ENCODE assay signal across 1 cellular context in the genomic region with DNA sequence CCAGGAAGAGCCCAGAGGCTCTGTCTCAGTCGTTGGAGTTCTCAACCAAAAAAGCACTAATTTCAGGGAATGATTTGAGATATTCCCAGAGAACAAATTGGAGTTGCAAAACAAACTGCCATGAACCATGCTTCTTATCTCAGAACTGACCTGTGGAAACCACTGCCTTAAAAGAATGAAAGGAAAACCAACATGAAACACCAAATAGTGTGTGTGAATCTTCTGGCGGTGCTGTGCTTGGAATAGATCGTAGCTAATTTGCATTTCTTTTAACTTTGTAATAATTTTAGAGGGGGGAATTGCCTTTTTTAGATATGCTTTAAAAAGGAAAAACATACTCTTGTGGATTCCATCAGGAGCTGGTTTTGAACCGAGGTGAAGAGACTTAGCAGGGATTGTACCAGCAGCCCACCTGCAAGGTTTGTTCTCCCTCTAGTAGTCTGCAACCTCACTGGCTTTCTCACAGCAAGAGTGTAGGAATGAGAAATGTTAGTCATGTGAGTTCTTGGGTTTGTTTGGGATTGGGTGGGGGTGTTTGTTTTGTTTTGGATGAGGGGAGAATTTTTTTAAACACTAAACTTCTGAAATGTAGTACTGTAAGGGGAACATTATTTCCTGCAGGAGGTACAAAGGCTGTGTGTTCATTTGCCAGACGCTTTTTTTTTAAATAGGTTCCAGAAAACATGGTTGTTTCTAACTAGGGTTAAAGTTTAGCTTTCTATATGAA.
TF ChIP-seq lines count a peak whose summit lies in the region.

No MANE protein-coding gene starts in this region.

TF ChIP-seq in HepG2, 621 proteins besides CTCF, POLR2A, EP300 and RAD21 (continued from another document and continues in another):
- no peak for TF ChIP-seq CBFB (CRISPR knock-in tag; IDR thresholded peaks at IDR 0.05)
- TF ChIP-seq ZNF282 (IDR thresholded peaks at IDR 0.05; ENCODE audit: partially characterized antibody), result no peak
- no peak for TF ChIP-seq JUNB (CRISPR knock-in tag; IDR thresholded peaks at IDR 0.05; ENCODE audit: borderline replicate concordance)
- no peak for TF ChIP-seq ZNF205 (CRISPR knock-in tag; IDR thresholded peaks at IDR 0.05)
- TF ChIP-seq, protein P1, sequence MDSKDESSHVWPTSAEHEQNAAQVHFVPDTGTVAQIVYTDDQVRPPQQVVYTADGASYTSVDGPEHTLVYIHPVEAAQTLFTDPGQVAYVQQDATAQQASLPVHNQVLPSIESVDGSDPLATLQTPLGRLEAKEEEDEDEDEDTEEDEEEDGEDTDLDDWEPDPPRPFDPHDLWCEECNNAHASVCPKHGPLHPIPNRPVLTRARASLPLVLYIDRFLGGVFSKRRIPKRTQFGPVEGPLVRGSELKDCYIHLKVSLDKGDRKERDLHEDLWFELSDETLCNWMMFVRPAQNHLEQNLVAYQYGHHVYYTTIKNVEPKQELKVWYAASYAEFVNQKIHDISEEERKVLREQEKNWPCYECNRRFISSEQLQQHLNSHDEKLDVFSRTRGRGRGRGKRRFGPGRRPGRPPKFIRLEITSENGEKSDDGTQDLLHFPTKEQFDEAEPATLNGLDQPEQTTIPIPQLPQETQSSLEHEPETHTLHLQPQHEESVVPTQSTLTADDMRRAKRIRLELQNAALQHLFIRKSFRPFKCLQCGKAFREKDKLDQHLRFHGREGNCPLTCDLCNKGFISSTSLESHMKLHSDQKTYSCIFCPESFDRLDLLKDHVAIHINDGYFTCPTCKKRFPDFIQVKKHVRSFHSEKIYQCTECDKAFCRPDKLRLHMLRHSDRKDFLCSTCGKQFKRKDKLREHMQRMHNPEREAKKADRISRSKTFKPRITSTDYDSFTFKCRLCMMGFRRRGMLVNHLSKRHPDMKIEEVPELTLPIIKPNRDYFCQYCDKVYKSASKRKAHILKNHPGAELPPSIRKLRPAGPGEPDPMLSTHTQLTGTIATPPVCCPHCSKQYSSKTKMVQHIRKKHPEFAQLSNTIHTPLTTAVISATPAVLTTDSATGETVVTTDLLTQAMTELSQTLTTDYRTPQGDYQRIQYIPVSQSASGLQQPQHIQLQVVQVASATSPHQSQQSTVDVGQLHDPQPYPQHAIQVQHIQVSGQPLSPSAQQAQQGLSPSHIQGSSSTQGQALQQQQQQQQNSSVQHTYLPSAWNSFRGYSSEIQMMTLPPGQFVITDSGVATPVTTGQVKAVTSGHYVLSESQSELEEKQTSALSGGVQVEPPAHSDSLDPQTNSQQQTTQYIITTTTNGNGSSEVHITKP (CRISPR knock-in tag; IDR thresholded peaks at IDR 0.05; ENCODE audit: low read depth), result no peak
- TF ChIP-seq ELF4 (CRISPR knock-in tag; IDR thresholded peaks at IDR 0.05; ENCODE audit: borderline replicate concordance), result no peak
- TF ChIP-seq RFXANK (CRISPR knock-in tag; IDR thresholded peaks at IDR 0.05), result no peak
- no peak for TF ChIP-seq FOXA1 (IDR thresholded peaks at IDR 0.05)
- TF ChIP-seq FOXA1 (CRISPR knock-in tag; IDR thresholded peaks at IDR 0.05), result 0 out of 2 replicates have a peak, but pooled peaks have one; percentile 4
- TF ChIP-seq, protein P2, sequence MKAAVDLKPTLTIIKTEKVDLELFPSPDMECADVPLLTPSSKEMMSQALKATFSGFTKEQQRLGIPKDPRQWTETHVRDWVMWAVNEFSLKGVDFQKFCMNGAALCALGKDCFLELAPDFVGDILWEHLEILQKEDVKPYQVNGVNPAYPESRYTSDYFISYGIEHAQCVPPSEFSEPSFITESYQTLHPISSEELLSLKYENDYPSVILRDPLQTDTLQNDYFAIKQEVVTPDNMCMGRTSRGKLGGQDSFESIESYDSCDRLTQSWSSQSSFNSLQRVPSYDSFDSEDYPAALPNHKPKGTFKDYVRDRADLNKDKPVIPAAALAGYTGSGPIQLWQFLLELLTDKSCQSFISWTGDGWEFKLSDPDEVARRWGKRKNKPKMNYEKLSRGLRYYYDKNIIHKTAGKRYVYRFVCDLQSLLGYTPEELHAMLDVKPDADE (CRISPR knock-in tag; IDR thresholded peaks at IDR 0.05), result no peak
- TF ChIP-seq, protein P3, sequence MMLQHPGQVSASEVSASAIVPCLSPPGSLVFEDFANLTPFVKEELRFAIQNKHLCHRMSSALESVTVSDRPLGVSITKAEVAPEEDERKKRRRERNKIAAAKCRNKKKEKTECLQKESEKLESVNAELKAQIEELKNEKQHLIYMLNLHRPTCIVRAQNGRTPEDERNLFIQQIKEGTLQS (CRISPR knock-in tag; IDR thresholded peaks at IDR 0.05), result no peak
- TF ChIP-seq, protein P4, sequence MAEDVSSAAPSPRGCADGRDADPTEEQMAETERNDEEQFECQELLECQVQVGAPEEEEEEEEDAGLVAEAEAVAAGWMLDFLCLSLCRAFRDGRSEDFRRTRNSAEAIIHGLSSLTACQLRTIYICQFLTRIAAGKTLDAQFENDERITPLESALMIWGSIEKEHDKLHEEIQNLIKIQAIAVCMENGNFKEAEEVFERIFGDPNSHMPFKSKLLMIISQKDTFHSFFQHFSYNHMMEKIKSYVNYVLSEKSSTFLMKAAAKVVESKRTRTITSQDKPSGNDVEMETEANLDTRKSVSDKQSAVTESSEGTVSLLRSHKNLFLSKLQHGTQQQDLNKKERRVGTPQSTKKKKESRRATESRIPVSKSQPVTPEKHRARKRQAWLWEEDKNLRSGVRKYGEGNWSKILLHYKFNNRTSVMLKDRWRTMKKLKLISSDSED (CRISPR knock-in tag; IDR thresholded peaks at IDR 0.05), result no peak
- no peak for TF ChIP-seq ZNF253 (CRISPR knock-in tag; IDR thresholded peaks at IDR 0.05; ENCODE audit: borderline replicate concordance)
- TF ChIP-seq, protein P5, sequence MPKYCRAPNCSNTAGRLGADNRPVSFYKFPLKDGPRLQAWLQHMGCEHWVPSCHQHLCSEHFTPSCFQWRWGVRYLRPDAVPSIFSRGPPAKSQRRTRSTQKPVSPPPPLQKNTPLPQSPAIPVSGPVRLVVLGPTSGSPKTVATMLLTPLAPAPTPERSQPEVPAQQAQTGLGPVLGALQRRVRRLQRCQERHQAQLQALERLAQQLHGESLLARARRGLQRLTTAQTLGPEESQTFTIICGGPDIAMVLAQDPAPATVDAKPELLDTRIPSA (CRISPR knock-in tag; IDR thresholded peaks at IDR 0.05; ENCODE audit: borderline replicate concordance), result no peak
- TF ChIP-seq DNMT3B (CRISPR knock-in tag; conservative IDR thresholded peaks at IDR 0.05), result no peak
- no peak for TF ChIP-seq ZNF235 (CRISPR knock-in tag; IDR thresholded peaks at IDR 0.05; ENCODE audit: borderline replicate concordance)
- TF ChIP-seq, protein P6, sequence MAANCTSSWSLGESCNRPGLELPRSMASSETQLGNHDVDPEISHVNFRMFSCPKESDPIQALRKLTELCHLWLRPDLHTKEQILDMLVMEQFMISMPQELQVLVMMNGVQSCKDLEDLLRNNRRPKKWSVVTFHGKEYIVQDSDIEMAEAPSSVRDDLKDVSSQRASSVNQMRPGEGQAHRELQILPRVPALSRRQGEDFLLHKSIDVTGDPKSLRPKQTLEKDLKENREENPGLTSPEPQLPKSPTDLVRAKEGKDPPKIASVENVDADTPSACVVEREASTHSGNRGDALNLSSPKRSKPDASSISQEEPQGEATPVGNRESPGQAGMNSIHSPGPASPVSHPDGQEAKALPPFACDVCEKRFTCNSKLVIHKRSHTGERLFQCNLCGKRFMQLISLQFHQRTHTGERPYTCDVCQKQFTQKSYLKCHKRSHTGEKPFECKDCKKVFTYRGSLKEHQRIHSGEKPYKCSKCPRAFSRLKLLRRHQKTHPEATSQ (CRISPR knock-in tag; IDR thresholded peaks at IDR 0.05; ENCODE audit: borderline replicate concordance), result no peak
- TF ChIP-seq GTF3A (CRISPR knock-in tag; conservative IDR thresholded peaks at IDR 0.05), result no peak
- no peak for TF ChIP-seq ZNF546 (CRISPR knock-in tag; conservative IDR thresholded peaks at IDR 0.05)
- 0 out of 2 replicates have a peak, but pooled peaks have one; percentile 29 for TF ChIP-seq DPF2 (CRISPR knock-in tag; IDR thresholded peaks at IDR 0.05; ENCODE audit: borderline replicate concordance, low read depth)
- TF ChIP-seq ZNF652 (CRISPR knock-in tag; IDR thresholded peaks at IDR 0.05; ENCODE audit: borderline replicate concordance, low read depth), result no peak
- TF ChIP-seq FOXP1 (IDR thresholded peaks at IDR 0.05), result no peak
- TF ChIP-seq FOXP1 (CRISPR knock-in tag; IDR thresholded peaks at IDR 0.05), result peak; percentile 90
- no peak for TF ChIP-seq ISX (CRISPR knock-in tag; conservative IDR thresholded peaks at IDR 0.05)
- no peak for TF ChIP-seq KAT7 (CRISPR knock-in tag; IDR thresholded peaks at IDR 0.05; ENCODE audit: borderline replicate concordance)
- no peak for TF ChIP-seq ZNF567 (CRISPR knock-in tag; IDR thresholded peaks at IDR 0.05; ENCODE audit: borderline replicate concordance)
- no peak for TF ChIP-seq NFE2 (CRISPR knock-in tag; IDR thresholded peaks at IDR 0.05)
- 0 out of 2 replicates have a peak, but pooled peaks have one; percentile 28 for TF ChIP-seq ARID2 (CRISPR knock-in tag; IDR thresholded peaks at IDR 0.05; ENCODE audit: borderline replicate concordance)
- TF ChIP-seq ZNF850 (CRISPR knock-in tag; conservative IDR thresholded peaks at IDR 0.05), result no peak
- TF ChIP-seq ZNF30 (CRISPR knock-in tag; IDR thresholded peaks at IDR 0.05), result no peak
- TF ChIP-seq, protein P7, sequence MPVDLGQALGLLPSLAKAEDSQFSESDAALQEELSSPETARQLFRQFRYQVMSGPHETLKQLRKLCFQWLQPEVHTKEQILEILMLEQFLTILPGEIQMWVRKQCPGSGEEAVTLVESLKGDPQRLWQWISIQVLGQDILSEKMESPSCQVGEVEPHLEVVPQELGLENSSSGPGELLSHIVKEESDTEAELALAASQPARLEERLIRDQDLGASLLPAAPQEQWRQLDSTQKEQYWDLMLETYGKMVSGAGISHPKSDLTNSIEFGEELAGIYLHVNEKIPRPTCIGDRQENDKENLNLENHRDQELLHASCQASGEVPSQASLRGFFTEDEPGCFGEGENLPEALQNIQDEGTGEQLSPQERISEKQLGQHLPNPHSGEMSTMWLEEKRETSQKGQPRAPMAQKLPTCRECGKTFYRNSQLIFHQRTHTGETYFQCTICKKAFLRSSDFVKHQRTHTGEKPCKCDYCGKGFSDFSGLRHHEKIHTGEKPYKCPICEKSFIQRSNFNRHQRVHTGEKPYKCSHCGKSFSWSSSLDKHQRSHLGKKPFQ (CRISPR knock-in tag; IDR thresholded peaks at IDR 0.05; ENCODE audit: insufficient replicate concordance), result no peak
- TF ChIP-seq, protein P8, sequence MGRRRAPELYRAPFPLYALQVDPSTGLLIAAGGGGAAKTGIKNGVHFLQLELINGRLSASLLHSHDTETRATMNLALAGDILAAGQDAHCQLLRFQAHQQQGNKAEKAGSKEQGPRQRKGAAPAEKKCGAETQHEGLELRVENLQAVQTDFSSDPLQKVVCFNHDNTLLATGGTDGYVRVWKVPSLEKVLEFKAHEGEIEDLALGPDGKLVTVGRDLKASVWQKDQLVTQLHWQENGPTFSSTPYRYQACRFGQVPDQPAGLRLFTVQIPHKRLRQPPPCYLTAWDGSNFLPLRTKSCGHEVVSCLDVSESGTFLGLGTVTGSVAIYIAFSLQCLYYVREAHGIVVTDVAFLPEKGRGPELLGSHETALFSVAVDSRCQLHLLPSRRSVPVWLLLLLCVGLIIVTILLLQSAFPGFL (CRISPR knock-in tag; IDR thresholded peaks at IDR 0.05), result no peak
- TF ChIP-seq ELF3 (CRISPR knock-in tag; IDR thresholded peaks at IDR 0.05), result peak; percentile 82
- TF ChIP-seq, protein P9, sequence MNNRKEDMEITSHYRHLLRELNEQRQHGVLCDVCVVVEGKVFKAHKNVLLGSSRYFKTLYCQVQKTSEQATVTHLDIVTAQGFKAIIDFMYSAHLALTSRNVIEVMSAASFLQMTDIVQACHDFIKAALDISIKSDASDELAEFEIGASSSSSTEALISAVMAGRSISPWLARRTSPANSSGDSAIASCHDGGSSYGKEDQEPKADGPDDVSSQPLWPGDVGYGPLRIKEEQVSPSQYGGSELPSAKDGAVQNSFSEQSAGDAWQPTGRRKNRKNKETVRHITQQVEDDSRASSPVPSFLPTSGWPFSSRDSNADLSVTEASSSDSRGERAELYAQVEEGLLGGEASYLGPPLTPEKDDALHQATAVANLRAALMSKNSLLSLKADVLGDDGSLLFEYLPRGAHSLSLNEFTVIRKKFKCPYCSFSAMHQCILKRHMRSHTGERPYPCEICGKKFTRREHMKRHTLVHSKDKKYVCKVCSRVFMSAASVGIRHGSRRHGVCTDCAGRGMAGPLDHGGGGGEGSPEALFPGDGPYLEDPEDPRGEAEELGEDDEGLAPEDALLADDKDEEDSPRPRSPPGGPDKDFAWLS (CRISPR knock-in tag; IDR thresholded peaks at IDR 0.05; ENCODE audit: borderline replicate concordance), result no peak
- no peak for TF ChIP-seq ZIK1 (CRISPR knock-in tag; IDR thresholded peaks at IDR 0.05; ENCODE audit: borderline replicate concordance, low read depth)
- no peak for TF ChIP-seq ZNF605 (CRISPR knock-in tag; IDR thresholded peaks at IDR 0.05)
- TF ChIP-seq, protein P10, sequence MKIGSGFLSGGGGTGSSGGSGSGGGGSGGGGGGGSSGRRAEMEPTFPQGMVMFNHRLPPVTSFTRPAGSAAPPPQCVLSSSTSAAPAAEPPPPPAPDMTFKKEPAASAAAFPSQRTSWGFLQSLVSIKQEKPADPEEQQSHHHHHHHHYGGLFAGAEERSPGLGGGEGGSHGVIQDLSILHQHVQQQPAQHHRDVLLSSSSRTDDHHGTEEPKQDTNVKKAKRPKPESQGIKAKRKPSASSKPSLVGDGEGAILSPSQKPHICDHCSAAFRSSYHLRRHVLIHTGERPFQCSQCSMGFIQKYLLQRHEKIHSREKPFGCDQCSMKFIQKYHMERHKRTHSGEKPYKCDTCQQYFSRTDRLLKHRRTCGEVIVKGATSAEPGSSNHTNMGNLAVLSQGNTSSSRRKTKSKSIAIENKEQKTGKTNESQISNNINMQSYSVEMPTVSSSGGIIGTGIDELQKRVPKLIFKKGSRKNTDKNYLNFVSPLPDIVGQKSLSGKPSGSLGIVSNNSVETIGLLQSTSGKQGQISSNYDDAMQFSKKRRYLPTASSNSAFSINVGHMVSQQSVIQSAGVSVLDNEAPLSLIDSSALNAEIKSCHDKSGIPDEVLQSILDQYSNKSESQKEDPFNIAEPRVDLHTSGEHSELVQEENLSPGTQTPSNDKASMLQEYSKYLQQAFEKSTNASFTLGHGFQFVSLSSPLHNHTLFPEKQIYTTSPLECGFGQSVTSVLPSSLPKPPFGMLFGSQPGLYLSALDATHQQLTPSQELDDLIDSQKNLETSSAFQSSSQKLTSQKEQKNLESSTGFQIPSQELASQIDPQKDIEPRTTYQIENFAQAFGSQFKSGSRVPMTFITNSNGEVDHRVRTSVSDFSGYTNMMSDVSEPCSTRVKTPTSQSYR (CRISPR knock-in tag; IDR thresholded peaks at IDR 0.05; ENCODE audit: borderline replicate concordance), result no peak
- TF ChIP-seq HNF4A (CRISPR knock-in tag; IDR thresholded peaks at IDR 0.05), result peak; percentile 56
- TF ChIP-seq TAF1 (CRISPR knock-in tag; IDR thresholded peaks at IDR 0.05), result 0 out of 2 replicates have a peak, but pooled peaks have one; percentile 17
- TF ChIP-seq ZNF562 (CRISPR knock-in tag; IDR thresholded peaks at IDR 0.05; ENCODE audit: borderline replicate concordance), result no peak
- no peak for TF ChIP-seq HOXA9 (CRISPR knock-in tag; IDR thresholded peaks at IDR 0.05; ENCODE audit: borderline replicate concordance)
- TF ChIP-seq ZNF431 (CRISPR knock-in tag; IDR thresholded peaks at IDR 0.05; ENCODE audit: borderline replicate concordance, low read depth), result no peak
- TF ChIP-seq ZNF343 (CRISPR knock-in tag; IDR thresholded peaks at IDR 0.05), result no peak
- TF ChIP-seq ZNF331 (CRISPR knock-in tag; IDR thresholded peaks at IDR 0.05), result no peak
- TF ChIP-seq HDAC2 (CRISPR knock-in tag; IDR thresholded peaks at IDR 0.05), result peak; percentile 71
- TF ChIP-seq ZBTB7A (CRISPR knock-in tag; IDR thresholded peaks at IDR 0.05), result no peak
- peak; percentile 45; the same call in 1 of the 2 replicates for TF ChIP-seq ERF (CRISPR knock-in tag; IDR thresholded peaks at IDR 0.05)
- TF ChIP-seq ZNF329 (CRISPR knock-in tag; IDR thresholded peaks at IDR 0.05; ENCODE audit: low read depth), result no peak
